In genomic region chr2:189661148-189661956, GRCh38 we compare ENCODE assay signal across 8 cellular contexts. TPM values are rescaled to one million over a fixed set of nuclear protein-coding genes. Genes with fewer than 3 reads are reported as not detected.
DNase-seq lines count a peak whose midpoint lies in the region; ATAC-seq and TF ChIP-seq lines count a peak whose summit lies in the region.

Gene ASNSD1 (plus strand): TSS chr2:189661459. CDS start chr2:189666133, 4,674 bp downstream.

- H2BK5ac ChIP-seq in trophoblast cell (ENCODE audit: low read depth, low read length, poor library complexity) = peak within 1 kb of the TSS; percentile 37

- H3K36me3 Mint-ChIP-seq in type B pancreatic cell = peaks cover 7% of the 10 kb centered on the region

- peak within 1 kb of the TSS; percentile 97 for H3K9ac ChIP-seq in trophoblast cell (ENCODE audit: low read length)

- H3K27me3 ChIP-seq in trophoblast cell (ENCODE audit: insufficient read depth, low read length) = no peaks in the 10 kb centered on the region

- H3K27ac ChIP-seq in adipose tissue (ENCODE audit: low read depth, low read length) = no peak within 1 kb of the TSS
- H3K27ac ChIP-seq in trophoblast cell (ENCODE audit: low read depth, low read length) = no peak within 1 kb of the TSS

- peak within 1 kb of the TSS; percentile 92 for H2AFZ ChIP-seq in trophoblast cell (ENCODE audit: insufficient read depth, low read length, poor library complexity)

- peak within 1 kb of the TSS; percentile 74 for H3K4ac ChIP-seq in trophoblast cell (ENCODE audit: low read depth, low read length)

- no peak within 1 kb of the TSS for H3K4me3 Mint-ChIP-seq in type B pancreatic cell

- H3K27me3 Mint-ChIP-seq in type B pancreatic cell = no peaks in the 10 kb centered on the region

- peak; percentile 97 for ATAC-seq in HG02763 (IDR thresholded peaks at IDR 0.05; ENCODE audit: unreplicated experiment)

- H3K4me3 ChIP-seq in trophoblast cell (ENCODE audit: low read depth, low read length) = peak within 1 kb of the TSS; percentile 96

- peak; percentile 97 to 100 (median 98) for DNase-seq in NCI-H1417 (lab: John Stamatoyannopoulos, UW)
- peak; percentile 98 to 100 for DNase-seq in SW 1271 (lab: John Stamatoyannopoulos, UW)
- peak; percentile 99 for DNase-seq in cardiac septum (ENCODE audit: low spot score)
- DNase-seq in trophoblast cell = peak; percentile 100
- peak; percentile 99 for DNase-seq in type B pancreatic cell (ENCODE audit: extremely low spot score, unreplicated experiment)

- no peaks in the 10 kb centered on the region for H3K36me3 ChIP-seq in trophoblast cell (ENCODE audit: control insufficient read depth in 1 of 2, insufficient read depth in 2 of 2, low read length in 2 of 2)

- peak within 1 kb of the TSS; percentile 87 for H4K91ac ChIP-seq in trophoblast cell (ENCODE audit: low read depth, low read length)

- no peak within 1 kb of the TSS for H3K27ac Mint-ChIP-seq in type B pancreatic cell

- H3K14ac ChIP-seq in trophoblast cell (ENCODE audit: low read length) = peak within 1 kb of the TSS; percentile 87

- peak within 1 kb of the TSS; percentile 67 for H3K4me2 ChIP-seq in trophoblast cell (ENCODE audit: low read length)

- no peak within 1 kb of the TSS for H3K23ac ChIP-seq in trophoblast cell (ENCODE audit: low read length)

- no peak within 1 kb of the TSS for H2AK5ac ChIP-seq in trophoblast cell (ENCODE audit: low read length)

- 0% methylated on average over 46 of the region's 46 CpGs for WGBS in adipose tissue, 3 donors
- no CpG with 5 or more reads among the region's 46 CpGs for WGBS in trophoblast cell (ENCODE audit: extremely low coverage, insufficient coverage, insufficient read length)

- H3K79me2 ChIP-seq in trophoblast cell (ENCODE audit: control insufficient read depth, insufficient read depth, low read length, poor library complexity) = peaks cover 9% of the 10 kb centered on the region

- H2BK12ac ChIP-seq in trophoblast cell (ENCODE audit: low read length) = no peak within 1 kb of the TSS

- H3K79me1 ChIP-seq in trophoblast cell (ENCODE audit: low read length) = peaks cover 3% of the 10 kb centered on the region

- peak within 1 kb of the TSS; percentile 72 for H2BK120ac ChIP-seq in trophoblast cell (ENCODE audit: insufficient read depth, low read length, poor library complexity)

- peaks cover 5% of the 10 kb centered on the region for H3K4me1 Mint-ChIP-seq in type B pancreatic cell (ENCODE audit: unreplicated experiment)

- peak within 1 kb of the TSS; percentile 85 for H4K8ac ChIP-seq in trophoblast cell (ENCODE audit: low read depth, low read length)

- TF ChIP-seq CTCF in GM12874 (IDR thresholded peaks at IDR 0.05; ENCODE audit: insufficient read depth, low read depth, low read length) = peak; percentile 77
- TF ChIP-seq CTCF in type B pancreatic cell (conservative IDR thresholded peaks at IDR 0.05) = peak; percentile 97

- intact Hi-C loops in cardiac septum (cut with DNase I) = loop anchor here (1.0 to 5.0 kb wide), 3 partner anchors 13 to 84 kb away; partner anchors contain the start of gene ANKAR

- peak within 1 kb of the TSS; percentile 90 for H4K12ac ChIP-seq in trophoblast cell (ENCODE audit: low read depth, low read length)

- no peaks in the 10 kb centered on the region for H3K9me3 ChIP-seq in trophoblast cell (ENCODE audit: insufficient read depth, low read depth, low read length)

- no peaks in the 10 kb centered on the region for H3K9me3 Mint-ChIP-seq in type B pancreatic cell

- H3K18ac ChIP-seq in trophoblast cell (ENCODE audit: low read length) = peak within 1 kb of the TSS; percentile 93

- peaks cover 2 to 5% of the 10 kb centered on the region in 2 experiments for H3K4me1 ChIP-seq in trophoblast cell (ENCODE audit: control insufficient read depth in 1 of 2, insufficient read depth in 2 of 2, low read length in 2 of 2)

RNA-seq across cellular contexts. Expression of gene ASNSD1, which starts in this region (rescaled TPM):
- polyA plus RNA-seq in adipose tissue = 10 to 100 TPM; 18.6 to 59.2 (median 28.0) TPM
- total RNA-seq in cardiac septum = 27.7 TPM
- 97.0 and 99.4 TPM in 2 replicates for polyA plus RNA-seq in trophoblast cell (2013)
- 35.4 and 38.5 TPM in 2 replicates for total RNA-seq in type B pancreatic cell (ENCODE audit: low replicate concordance)
